Comparison of ENCODE assay signal across 13 cellular contexts in genomic region chr7:157972914-157973313, GRCh38.
DNase-seq lines count a peak whose midpoint lies in the region; ATAC-seq, FAIRE-seq and TF ChIP-seq lines count a peak whose summit lies in the region.
"Had no signal": no experiment of that assay in that cellular context is flagged by ENCODE, and none has a peak within 500 bp of the region (broad histone marks: within the 10 kb centered on the region; RNA-seq: fewer than 3 reads in every experiment).

No MANE protein-coding gene starts in this region.

- no peak overlapping the region for H3K27ac ChIP-seq in K562 (ENCODE audit: extremely low read depth, low read depth, low read length)
- H3K27ac ChIP-seq in kidney (ENCODE audit: low read depth in 2 of 2, low read length in 2 of 2): no peak overlapping the region
- H3K27ac ChIP-seq: BLaER1 treated with 17β-estradiol and CSF1 and Interleukin-3, amounts not matched to agents 10 nM and 100 nM; GM23248 had no signal

- DNase-seq in H4 (ENCODE audit: low spot score) (peak; percentile 28), K562 (ENCODE audit: extremely low read depth in 1 of 4, low spot score in 3 of 4) (no peak), kidney (peak; percentile 7), posterior vena cava (ENCODE audit: low spot score) (peak; percentile 46), EL (no peak), NCI-H774 (lab: John Stamatoyannopoulos, UW) (no peak)
- DNase-seq in stimulated activated CD4-positive, alpha-beta T cell treated with anti-CD3 and anti-CD28 coated beads, Interleukin-15, amount 100 ng/mL, for 24 hours: no peak
- DNase-seq: ACHN; CD4-positive, CD25-positive, alpha-beta regulatory T cell; GM23248; H9 had no signal

- H4K20me1 ChIP-seq in K562 (replicated peaks; ENCODE audit: control insufficient read depth, insufficient read depth, low read length): 0 out of 2 replicates have a peak, but pooled peaks cover 10% of the 10 kb centered on the region
- H4K20me1 ChIP-seq: BLaER1 treated with 17β-estradiol and CSF1 and Interleukin-3, amounts not matched to agents 10 nM and 100 nM had no signal

- peak; percentile 60; the same call in 2 of the 3 replicates for ATAC-seq in K562

- H3K4me3 ChIP-seq in K562: no peak overlapping the region
- no peak overlapping the region for H3K4me3 ChIP-seq in kidney (ENCODE audit: low read length in 2 of 2)
- H3K4me3 ChIP-seq: GM23248 had no signal

- WGBS in K562 (ENCODE audit: insufficient coverage, low coverage, missing lambda C conversion rate): 0% methylated on average over 5 of the region's 5 CpGs

- FAIRE-seq in K562 (lab: Jason Lieb, UNC) (peak; percentile 49), kidney (lab: Jason Lieb, UNC) (no peak)
- FAIRE-seq: GM12891 had no signal

- H3K36me3 ChIP-seq in K562 (ENCODE audit: control insufficient read depth, insufficient read depth, low read length): no peaks in the 10 kb centered on the region
- no peaks in the 10 kb centered on the region for H3K36me3 ChIP-seq in kidney (ENCODE audit: control insufficient read depth in 1 of 2, insufficient read depth in 2 of 2, low read length in 2 of 2)

- no peak overlapping the region for H3K4me2 ChIP-seq in K562 (ENCODE audit: insufficient read depth, low read length)
- H3K4me2 ChIP-seq: BLaER1 treated with 17β-estradiol and CSF1 and Interleukin-3, amounts not matched to agents 10 nM and 100 nM had no signal

- no peak for TF ChIP-seq EP300 in K562 (IDR thresholded peaks at IDR 0.05; ENCODE audit: low read length)

- no peak overlapping the region for H2AFZ ChIP-seq in K562 (ENCODE audit: low read depth, low read length)
- H2AFZ ChIP-seq: GM23248 had no signal

- H3K79me2 ChIP-seq in K562 (ENCODE audit: control insufficient read depth, insufficient read depth, low read length): no peaks in the 10 kb centered on the region

- TF ChIP-seq POLR2A in K562 (conservative IDR thresholded peaks at IDR 0.05): no peak

- H3K9me3 ChIP-seq in K562 (replicated peaks; ENCODE audit: control insufficient read depth, insufficient read depth, low read depth, low read length): no peaks in the 10 kb centered on the region
- peaks cover 0 to 11% of the 10 kb centered on the region in 2 donors for H3K9me3 ChIP-seq in kidney (ENCODE audit: control insufficient read depth in 1 of 2, low read length in 2 of 2)

- no peak for TF ChIP-seq RAD21 in K562 (CRISPR knock-in tag; conservative IDR thresholded peaks at IDR 0.05 in 1 of 2, IDR thresholded peaks at IDR 0.05 in 1 of 2)

- in situ Hi-C loops in K562 (cut with MboI): no loop called here

- no peak for TF ChIP-seq CTCF in K562 (IDR thresholded peaks at IDR 0.05 in 2 of 3, conservative IDR thresholded peaks at IDR 0.05 in 1 of 3; ENCODE audit: insufficient read depth in 2 of 3, low read depth in 1 of 3, low read length in 3 of 3)
- TF ChIP-seq CTCF in kidney (IDR thresholded peaks at IDR 0.05; ENCODE audit: borderline replicate concordance, extremely low read depth, insufficient read depth): no peak

- H3K4me1 ChIP-seq in K562 (replicated peaks in 1 of 2; ENCODE audit: control insufficient read depth in 2 of 2, insufficient read depth in 2 of 2, low read length in 2 of 2) (no peaks in the 10 kb centered on the region), kidney (ENCODE audit: control insufficient read depth in 1 of 2, insufficient read depth in 1 of 2, low read depth in 1 of 2, low read length in 2 of 2) (no peaks in the 10 kb centered on the region)

- H3K9ac ChIP-seq in K562 (ENCODE audit: insufficient read depth in 1 of 2, low read depth in 2 of 2, low read length in 2 of 2): no peak overlapping the region
- no peak overlapping the region for H3K9ac ChIP-seq in kidney (ENCODE audit: low read length in 2 of 2)
- H3K9ac ChIP-seq: BLaER1 treated with 17β-estradiol and CSF1 and Interleukin-3, amounts not matched to agents 10 nM and 100 nM; GM23248 had no signal

- BruUV-seq in K562 (replicated peaks; lab: Mats Ljungman, UMichigan): no TSS peak

- intact Hi-C loops in K562 (cut with micrococcal nuclease): no loop called here
- intact Hi-C loops in kidney (cut with DNase I): no loop called here
- intact Hi-C loops in posterior vena cava (cut with DNase I): loop anchor here in 1 of 2 donors (5.0 kb wide), 1 partner anchor 1666 kb away; no protein-coding TSS in a partner anchor

- peaks cover 8 to 47% of the 10 kb centered on the region in 2 experiments; a peak in 4 of 5 replicates for H3K27me3 ChIP-seq in K562 (ENCODE audit: control insufficient read depth in 2 of 2, insufficient read depth in 2 of 2, low read length in 2 of 2)
- H3K27me3 ChIP-seq: BLaER1 treated with 17β-estradiol and CSF1 and Interleukin-3, amounts not matched to agents 10 nM and 100 nM had no signal

- no peaks in the 10 kb centered on the region for H3K9me1 ChIP-seq in K562 (ENCODE audit: control insufficient read depth, insufficient read depth, low read length)

- CTCF ChIA-PET in K562 (lab: Yijun Ruan, JAX; ENCODE audit: low intra/inter-chr PET ratio): no interaction called here

- POLR2A ChIA-PET in K562 (lab: Yijun Ruan, JAX): no interaction called here

TF ChIP-seq in K562, 482 proteins besides CTCF, POLR2A, EP300 and RAD21 (continues in another document):
- TF ChIP-seq, protein P1, sequence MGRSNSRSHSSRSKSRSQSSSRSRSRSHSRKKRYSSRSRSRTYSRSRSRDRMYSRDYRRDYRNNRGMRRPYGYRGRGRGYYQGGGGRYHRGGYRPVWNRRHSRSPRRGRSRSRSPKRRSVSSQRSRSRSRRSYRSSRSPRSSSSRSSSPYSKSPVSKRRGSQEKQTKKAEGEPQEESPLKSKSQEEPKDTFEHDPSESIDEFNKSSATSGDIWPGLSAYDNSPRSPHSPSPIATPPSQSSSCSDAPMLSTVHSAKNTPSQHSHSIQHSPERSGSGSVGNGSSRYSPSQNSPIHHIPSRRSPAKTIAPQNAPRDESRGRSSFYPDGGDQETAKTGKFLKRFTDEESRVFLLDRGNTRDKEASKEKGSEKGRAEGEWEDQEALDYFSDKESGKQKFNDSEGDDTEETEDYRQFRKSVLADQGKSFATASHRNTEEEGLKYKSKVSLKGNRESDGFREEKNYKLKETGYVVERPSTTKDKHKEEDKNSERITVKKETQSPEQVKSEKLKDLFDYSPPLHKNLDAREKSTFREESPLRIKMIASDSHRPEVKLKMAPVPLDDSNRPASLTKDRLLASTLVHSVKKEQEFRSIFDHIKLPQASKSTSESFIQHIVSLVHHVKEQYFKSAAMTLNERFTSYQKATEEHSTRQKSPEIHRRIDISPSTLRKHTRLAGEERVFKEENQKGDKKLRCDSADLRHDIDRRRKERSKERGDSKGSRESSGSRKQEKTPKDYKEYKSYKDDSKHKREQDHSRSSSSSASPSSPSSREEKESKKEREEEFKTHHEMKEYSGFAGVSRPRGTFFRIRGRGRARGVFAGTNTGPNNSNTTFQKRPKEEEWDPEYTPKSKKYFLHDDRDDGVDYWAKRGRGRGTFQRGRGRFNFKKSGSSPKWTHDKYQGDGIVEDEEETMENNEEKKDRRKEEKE (IDR thresholded peaks at IDR 0.05; ENCODE audit: borderline replicate concordance in 1 of 2, control insufficient read depth in 1 of 2, low read depth in 2 of 2, low read length in 1 of 2): no peak
- no peak for TF ChIP-seq FOXA3 (CRISPR knock-in tag; conservative IDR thresholded peaks at IDR 0.05 in 1 of 2, IDR thresholded peaks at IDR 0.05 in 1 of 2)
- TF ChIP-seq ZNF589 (CRISPR knock-in tag; IDR thresholded peaks at IDR 0.05; ENCODE audit: low read depth): no peak
- TF ChIP-seq HOXB6 (CRISPR knock-in tag; IDR thresholded peaks at IDR 0.05; ENCODE audit: borderline replicate concordance): no peak
- TF ChIP-seq ZNF12 (CRISPR knock-in tag; IDR thresholded peaks at IDR 0.05): no peak
- TF ChIP-seq, protein P2, sequence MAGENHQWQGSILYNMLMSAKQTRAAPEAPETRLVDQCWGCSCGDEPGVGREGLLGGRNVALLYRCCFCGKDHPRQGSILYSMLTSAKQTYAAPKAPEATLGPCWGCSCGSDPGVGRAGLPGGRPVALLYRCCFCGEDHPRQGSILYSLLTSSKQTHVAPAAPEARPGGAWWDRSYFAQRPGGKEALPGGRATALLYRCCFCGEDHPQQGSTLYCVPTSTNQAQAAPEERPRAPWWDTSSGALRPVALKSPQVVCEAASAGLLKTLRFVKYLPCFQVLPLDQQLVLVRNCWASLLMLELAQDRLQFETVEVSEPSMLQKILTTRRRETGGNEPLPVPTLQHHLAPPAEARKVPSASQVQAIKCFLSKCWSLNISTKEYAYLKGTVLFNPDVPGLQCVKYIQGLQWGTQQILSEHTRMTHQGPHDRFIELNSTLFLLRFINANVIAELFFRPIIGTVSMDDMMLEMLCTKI (IDR thresholded peaks at IDR 0.05; ENCODE audit: partially characterized antibody): no peak
- no peak for TF ChIP-seq ZNF324 (CRISPR knock-in tag; IDR thresholded peaks at IDR 0.05)
- no peak for TF ChIP-seq LARP7 (IDR thresholded peaks at IDR 0.05)
- no peak for TF ChIP-seq SFPQ (IDR thresholded peaks at IDR 0.05; ENCODE audit: low read depth, low read length)
- no peak for TF ChIP-seq FIP1L1 (IDR thresholded peaks at IDR 0.05; ENCODE audit: low read depth, low read length, poor library complexity, severe bottlenecking)
- no peak for TF ChIP-seq CHCHD3 (CRISPR knock-in tag; IDR thresholded peaks at IDR 0.05)

Comparison
In these comparisons a context has a peak if more than half of its experiments do, and no peak if none do; other contexts are left out.
1. DNase-seq: peak in H4 (single experiment), kidney (single experiment) and posterior vena cava (single experiment); none in K562 (0 of 4), EL (single experiment), NCI-H774 (single experiment) and stimulated activated CD4-positive, alpha-beta T cell treated with anti-CD3 and anti-CD28 coated beads, Interleukin-15, amount 100 ng/mL, for 24 hours (single experiment).